In the genomic region with DNA sequence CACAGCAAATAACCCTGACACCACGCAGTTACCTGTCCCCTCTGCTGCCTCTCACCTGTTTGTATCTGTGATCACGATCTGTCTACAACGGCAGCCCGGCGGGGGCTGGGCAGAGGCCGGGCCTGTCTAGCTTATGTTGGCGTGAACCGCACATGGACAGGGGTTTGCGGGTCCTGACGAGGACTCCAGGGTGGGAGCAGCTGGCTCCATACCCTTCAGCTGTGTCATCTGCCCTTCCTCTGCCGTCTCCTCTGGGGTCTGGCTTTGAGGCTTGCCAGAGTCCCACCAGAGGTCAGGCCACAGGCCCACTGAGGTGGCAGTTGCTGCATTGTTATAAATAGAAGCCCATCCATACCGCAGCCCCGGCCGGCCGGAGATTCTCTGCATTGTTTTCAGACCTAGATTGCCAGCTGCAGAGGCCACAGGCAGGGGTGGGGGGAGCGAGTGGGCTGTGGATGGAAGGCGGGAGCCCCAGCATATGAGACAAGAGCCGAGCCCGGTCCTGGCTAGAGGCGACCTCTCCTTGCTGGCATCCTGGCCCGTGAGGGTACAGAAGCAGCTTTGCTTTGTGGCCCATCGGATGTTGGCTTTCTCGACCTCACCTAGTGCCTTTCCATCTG, we compare ENCODE assay signal across 9 cellular contexts. TPM values are rescaled to one million over a fixed set of nuclear protein-coding genes. Genes with fewer than 3 reads are reported as not detected.
DNase-seq lines count a peak whose midpoint lies in the region; ATAC-seq and TF ChIP-seq lines count a peak whose summit lies in the region.
"Had no signal": no experiment of that assay in that cellular context is flagged by ENCODE, and none has a peak within 500 bp of the region (broad histone marks: within the 10 kb centered on the region; RNA-seq: fewer than 3 reads in every experiment).

No MANE protein-coding gene starts in this region.

- in situ Hi-C loops in HAP-1 (cut with MboI; ENCODE audit: low sequenced_read_pairs) = no loop called here

- H3K79me2 ChIP-seq in osteoblast (ENCODE audit: insufficient read depth, low read length) = no peaks in the 10 kb centered on the region

- H3K27me3 ChIP-seq in BLaER1 (no peaks in the 10 kb centered on the region), osteoblast (ENCODE audit: insufficient read depth, low read length) (no peaks in the 10 kb centered on the region), HAP-1 (ENCODE audit: low read depth) (no peaks in the 10 kb centered on the region)

- H4K20me1 ChIP-seq in BLaER1 (no peaks in the 10 kb centered on the region), osteoblast (ENCODE audit: insufficient read depth, low read length) (no peaks in the 10 kb centered on the region)

- H3K4me1 ChIP-seq in BLaER1 (peaks cover 77% of the 10 kb centered on the region), osteoblast (ENCODE audit: insufficient read depth, low read length) (peaks cover 18% of the 10 kb centered on the region), HAP-1 (0 out of 2 replicates have a peak, but pooled peaks cover 3% of the 10 kb centered on the region)

- H3K36me3 ChIP-seq in BLaER1 (peaks cover 21% of the 10 kb centered on the region), osteoblast (ENCODE audit: insufficient read depth, low read length) (peaks cover 9% of the 10 kb centered on the region), HAP-1 (replicated peaks) (peaks cover 15% of the 10 kb centered on the region)

- H3K27ac ChIP-seq in BLaER1 (peak overlapping the region; percentile 92), osteoblast (ENCODE audit: low read depth, low read length) (peak overlapping the region; percentile 85)
- H3K27ac ChIP-seq: tibial artery had no signal

- H3K4me2 ChIP-seq in BLaER1 (peak overlapping the region; percentile 82), osteoblast (ENCODE audit: insufficient read depth, low read length) (peak overlapping the region; percentile 62)

- no peak for TF ChIP-seq CTCF in osteoblast (IDR thresholded peaks at IDR 0.05; ENCODE audit: extremely low read depth, low read depth, low read length)

- ATAC-seq in GM21390 (IDR thresholded peaks at IDR 0.05; ENCODE audit: unreplicated experiment) = peak; percentile 28
- ATAC-seq in esophagus mucosa = peak; percentile 24
- ATAC-seq in GM18870 (IDR thresholded peaks at IDR 0.05; ENCODE audit: unreplicated experiment) = no peak

- H3K9me3 ChIP-seq in BLaER1 = peaks cover 13% of the 10 kb centered on the region; the same call in 1 of the 2 replicates
- H3K9me3 ChIP-seq in osteoblast (ENCODE audit: low read depth, low read length) = no peaks in the 10 kb centered on the region
- H3K9me3 ChIP-seq in HAP-1 = no peaks in the 10 kb centered on the region
- H3K9me3 ChIP-seq: tibial artery had no signal

- H2AFZ ChIP-seq in osteoblast (ENCODE audit: low read length) = peak overlapping the region; percentile 77

- H3K4me3 ChIP-seq in BLaER1 = peak overlapping the region; percentile 48
- peak overlapping the region; percentile 41 for H3K4me3 ChIP-seq in osteoblast (ENCODE audit: insufficient read depth, low read length)
- no peak overlapping the region for H3K4me3 ChIP-seq in HAP-1

- DNase-seq in NCI-H774 (lab: John Stamatoyannopoulos, UW) (peak; percentile 32), osteoblast (ENCODE audit: insufficient read length, low spot score, missing footprints) (peak; percentile 88), HAP-1 (ENCODE audit: low spot score in 2 of 2) (no peak), kidney tubule cell (ENCODE audit: low spot score) (no peak)

- H3K9ac ChIP-seq in BLaER1 = peak overlapping the region; percentile 78

RNA-seq across cellular contexts. Expression of a gene that starts 37.8 kb away (rescaled TPM):
- total RNA-seq in esophagus mucosa = 0.72 TPM
- 0.36 and 0.59 TPM in 2 replicates for total RNA-seq in osteoblast

RNA-seq across cellular contexts. Expression of a gene that starts 51.0 kb away (rescaled TPM):
- 0.28 TPM for total RNA-seq in esophagus mucosa
- total RNA-seq in osteoblast = 16.3 and 18.0 TPM in 2 replicates

Comparison
In these comparisons a context has a peak if more than half of its experiments do, and no peak if none do; other contexts are left out.
1. DNase-seq: peak in NCI-H774 (single experiment) and osteoblast (single experiment); none in HAP-1 (0 of 2) and kidney tubule cell (single experiment).
2. RNA of a gene that starts 51.0 kb away (total RNA-seq): 16.3 to 18.0 TPM in osteoblast; 0.28 TPM in esophagus mucosa (single experiment); every median in the first group is over 10 times any median in the second.